1 cellular context compared by ENCODE assay signal in the genomic region with DNA sequence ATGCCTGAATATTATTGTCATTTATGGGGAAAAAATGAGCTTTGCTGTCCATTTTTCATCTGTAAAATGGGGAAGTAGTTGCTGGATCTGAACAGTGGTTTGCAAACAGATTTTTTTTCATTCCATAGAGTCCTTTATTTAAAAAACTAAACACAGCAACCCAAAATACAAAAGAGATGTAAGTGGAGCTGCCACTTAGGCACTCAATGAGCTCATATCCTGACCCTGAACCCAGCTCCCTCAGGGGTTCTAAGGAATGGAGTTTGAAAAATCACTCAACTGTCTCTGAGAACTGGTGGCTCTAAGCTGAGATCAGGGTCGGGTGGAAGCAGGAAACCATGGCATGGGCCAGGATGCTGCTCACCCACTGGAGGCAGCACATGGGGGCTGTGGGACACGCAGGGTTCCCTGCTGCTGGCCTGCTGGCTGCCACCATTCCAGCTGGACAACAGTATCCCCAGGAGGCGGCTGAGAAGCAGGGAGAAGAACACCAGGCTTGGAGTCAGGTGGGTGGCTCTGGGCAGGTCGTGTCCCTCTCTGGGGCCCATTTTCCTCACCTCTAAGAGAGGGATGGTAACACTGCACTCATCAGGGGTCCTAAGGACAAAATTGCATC.
TF ChIP-seq lines count a peak whose summit lies in the region.

No MANE protein-coding gene starts in this region.

TF ChIP-seq in SK-N-SH, 30 proteins besides CTCF, POLR2A, EP300 and RAD21:
- no peak for TF ChIP-seq SMC3 (IDR thresholded peaks at IDR 0.05; ENCODE audit: low read depth, low read length)
- TF ChIP-seq RCOR1 (IDR thresholded peaks at IDR 0.05; ENCODE audit: low read length): no peak
- no peak for TF ChIP-seq CHD2 (IDR thresholded peaks at IDR 0.05; ENCODE audit: low read length, partially characterized antibody)
- no peak for TF ChIP-seq SIN3A (IDR thresholded peaks at IDR 0.05; ENCODE audit: borderline replicate concordance, low read depth, low read length)
- TF ChIP-seq FOSL2 (IDR thresholded peaks at IDR 0.05; ENCODE audit: borderline replicate concordance, low read depth): no peak
- TF ChIP-seq, protein P1, sequence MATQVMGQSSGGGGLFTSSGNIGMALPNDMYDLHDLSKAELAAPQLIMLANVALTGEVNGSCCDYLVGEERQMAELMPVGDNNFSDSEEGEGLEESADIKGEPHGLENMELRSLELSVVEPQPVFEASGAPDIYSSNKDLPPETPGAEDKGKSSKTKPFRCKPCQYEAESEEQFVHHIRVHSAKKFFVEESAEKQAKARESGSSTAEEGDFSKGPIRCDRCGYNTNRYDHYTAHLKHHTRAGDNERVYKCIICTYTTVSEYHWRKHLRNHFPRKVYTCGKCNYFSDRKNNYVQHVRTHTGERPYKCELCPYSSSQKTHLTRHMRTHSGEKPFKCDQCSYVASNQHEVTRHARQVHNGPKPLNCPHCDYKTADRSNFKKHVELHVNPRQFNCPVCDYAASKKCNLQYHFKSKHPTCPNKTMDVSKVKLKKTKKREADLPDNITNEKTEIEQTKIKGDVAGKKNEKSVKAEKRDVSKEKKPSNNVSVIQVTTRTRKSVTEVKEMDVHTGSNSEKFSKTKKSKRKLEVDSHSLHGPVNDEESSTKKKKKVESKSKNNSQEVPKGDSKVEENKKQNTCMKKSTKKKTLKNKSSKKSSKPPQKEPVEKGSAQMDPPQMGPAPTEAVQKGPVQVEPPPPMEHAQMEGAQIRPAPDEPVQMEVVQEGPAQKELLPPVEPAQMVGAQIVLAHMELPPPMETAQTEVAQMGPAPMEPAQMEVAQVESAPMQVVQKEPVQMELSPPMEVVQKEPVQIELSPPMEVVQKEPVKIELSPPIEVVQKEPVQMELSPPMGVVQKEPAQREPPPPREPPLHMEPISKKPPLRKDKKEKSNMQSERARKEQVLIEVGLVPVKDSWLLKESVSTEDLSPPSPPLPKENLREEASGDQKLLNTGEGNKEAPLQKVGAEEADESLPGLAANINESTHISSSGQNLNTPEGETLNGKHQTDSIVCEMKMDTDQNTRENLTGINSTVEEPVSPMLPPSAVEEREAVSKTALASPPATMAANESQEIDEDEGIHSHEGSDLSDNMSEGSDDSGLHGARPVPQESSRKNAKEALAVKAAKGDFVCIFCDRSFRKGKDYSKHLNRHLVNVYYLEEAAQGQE (IDR thresholded peaks at IDR 0.05; ENCODE audit: low read depth, low read length): no peak
- TF ChIP-seq, protein P2, sequence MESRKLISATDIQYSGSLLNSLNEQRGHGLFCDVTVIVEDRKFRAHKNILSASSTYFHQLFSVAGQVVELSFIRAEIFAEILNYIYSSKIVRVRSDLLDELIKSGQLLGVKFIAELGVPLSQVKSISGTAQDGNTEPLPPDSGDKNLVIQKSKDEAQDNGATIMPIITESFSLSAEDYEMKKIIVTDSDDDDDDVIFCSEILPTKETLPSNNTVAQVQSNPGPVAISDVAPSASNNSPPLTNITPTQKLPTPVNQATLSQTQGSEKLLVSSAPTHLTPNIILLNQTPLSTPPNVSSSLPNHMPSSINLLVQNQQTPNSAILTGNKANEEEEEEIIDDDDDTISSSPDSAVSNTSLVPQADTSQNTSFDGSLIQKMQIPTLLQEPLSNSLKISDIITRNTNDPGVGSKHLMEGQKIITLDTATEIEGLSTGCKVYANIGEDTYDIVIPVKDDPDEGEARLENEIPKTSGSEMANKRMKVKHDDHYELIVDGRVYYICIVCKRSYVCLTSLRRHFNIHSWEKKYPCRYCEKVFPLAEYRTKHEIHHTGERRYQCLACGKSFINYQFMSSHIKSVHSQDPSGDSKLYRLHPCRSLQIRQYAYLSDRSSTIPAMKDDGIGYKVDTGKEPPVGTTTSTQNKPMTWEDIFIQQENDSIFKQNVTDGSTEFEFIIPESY (IDR thresholded peaks at IDR 0.05; ENCODE audit: borderline replicate concordance, low read depth): no peak
- no peak for TF ChIP-seq FOXJ3 (CRISPR knock-in tag; IDR thresholded peaks at IDR 0.05)
- TF ChIP-seq EZH2phosphoT487 (IDR thresholded peaks at IDR 0.05; ENCODE audit: borderline replicate concordance, low read depth): no peak
- no peak for TF ChIP-seq RXRA (IDR thresholded peaks at IDR 0.05; ENCODE audit: borderline replicate concordance, low read depth)
- TF ChIP-seq, protein P3, sequence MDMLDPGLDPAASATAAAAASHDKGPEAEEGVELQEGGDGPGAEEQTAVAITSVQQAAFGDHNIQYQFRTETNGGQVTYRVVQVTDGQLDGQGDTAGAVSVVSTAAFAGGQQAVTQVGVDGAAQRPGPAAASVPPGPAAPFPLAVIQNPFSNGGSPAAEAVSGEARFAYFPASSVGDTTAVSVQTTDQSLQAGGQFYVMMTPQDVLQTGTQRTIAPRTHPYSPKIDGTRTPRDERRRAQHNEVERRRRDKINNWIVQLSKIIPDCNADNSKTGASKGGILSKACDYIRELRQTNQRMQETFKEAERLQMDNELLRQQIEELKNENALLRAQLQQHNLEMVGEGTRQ (IDR thresholded peaks at IDR 0.05; ENCODE audit: borderline replicate concordance, low read depth, low read length): no peak
- TF ChIP-seq ELF1 (IDR thresholded peaks at IDR 0.05): no peak
- no peak for TF ChIP-seq TAF1 (IDR thresholded peaks at IDR 0.05; ENCODE audit: borderline replicate concordance, low read depth, low read length)
- no peak for TF ChIP-seq GABPA (IDR thresholded peaks at IDR 0.05; ENCODE audit: low read depth)
- no peak for TF ChIP-seq POLR2AphosphoS5 (IDR thresholded peaks at IDR 0.05; ENCODE audit: low read depth, low read length)
- TF ChIP-seq, protein P4, sequence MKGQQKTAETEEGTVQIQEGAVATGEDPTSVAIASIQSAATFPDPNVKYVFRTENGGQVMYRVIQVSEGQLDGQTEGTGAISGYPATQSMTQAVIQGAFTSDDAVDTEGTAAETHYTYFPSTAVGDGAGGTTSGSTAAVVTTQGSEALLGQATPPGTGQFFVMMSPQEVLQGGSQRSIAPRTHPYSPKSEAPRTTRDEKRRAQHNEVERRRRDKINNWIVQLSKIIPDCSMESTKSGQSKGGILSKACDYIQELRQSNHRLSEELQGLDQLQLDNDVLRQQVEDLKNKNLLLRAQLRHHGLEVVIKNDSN (IDR thresholded peaks at IDR 0.05; ENCODE audit: borderline replicate concordance, low read depth): no peak
- no peak for TF ChIP-seq TCF12 (IDR thresholded peaks at IDR 0.05)
